Comparison of ENCODE assay signal across 10 cellular contexts in genomic region chr17:79792984-79793923, GRCh38. TPM values are rescaled to one million over a fixed set of nuclear protein-coding genes. Genes with fewer than 3 reads are reported as not detected.
DNase-seq lines count a peak whose midpoint lies in the region; ATAC-seq, FAIRE-seq and TF ChIP-seq lines count a peak whose summit lies in the region.
"Had no signal": no experiment of that assay in that cellular context is flagged by ENCODE, and none has a peak within 500 bp of the region (broad histone marks: within the 10 kb centered on the region; RNA-seq: fewer than 3 reads in every experiment).

No MANE protein-coding gene starts in this region.

- H3K9me3 Mint-ChIP-seq in neural crest cell = no peaks in the 10 kb centered on the region
- H3K9me3 Mint-ChIP-seq: activated naive CD8-positive, alpha-beta T cell treated with anti-CD3 and anti-CD28 coated beads, Interleukin-2, amount 10 ng/mL, durations not matched to agents 7 days and 5 days; memory B cell had no signal

- H3K36me3 Mint-ChIP-seq in neural crest cell (ENCODE audit: low read depth) = peaks cover 3% of the 10 kb centered on the region

- no peak overlapping the region for H3K27ac Mint-ChIP-seq in neural crest cell (ENCODE audit: unreplicated experiment)
- H3K27ac Mint-ChIP-seq: activated naive CD8-positive, alpha-beta T cell treated with anti-CD3 and anti-CD28 coated beads, Interleukin-2, amount 10 ng/mL, durations not matched to agents 7 days and 5 days; memory B cell had no signal

- TF ChIP-seq RAD21 in Ishikawa (IDR thresholded peaks at IDR 0.05; ENCODE audit: low read depth) = no peak

- peak overlapping the region; percentile 69 for H3K4me3 Mint-ChIP-seq in neural crest cell
- H3K4me3 Mint-ChIP-seq: activated naive CD8-positive, alpha-beta T cell treated with anti-CD3 and anti-CD28 coated beads, Interleukin-2, amount 10 ng/mL, durations not matched to agents 7 days and 5 days; memory B cell had no signal

- 54 to 75% (median 63%) methylated on average over 40 to 63 of the region's 63 CpGs for WGBS in adrenal gland, 4 donors

- BruUV-seq in endothelial cell of umbilical vein (replicated peaks; lab: Mats Ljungman, UMichigan) = no TSS peak

- POLR2A ChIA-PET in endothelial cell of umbilical vein (lab: Charles Lee) = no interaction called here

- no peaks in the 10 kb centered on the region for H3K9me3 ChIP-seq in endothelial cell of umbilical vein (replicated peaks; ENCODE audit: control insufficient read depth, insufficient read depth, low read length)
- H3K9me3 ChIP-seq in adrenal gland (replicated peaks in 1 of 3) = no peaks in the 10 kb centered on the region

- TF ChIP-seq POLR2A in endothelial cell of umbilical vein (IDR thresholded peaks at IDR 0.05; ENCODE audit: low read depth, low read length) (no peak), adrenal gland (IDR thresholded peaks at IDR 0.05) (no peak)

- H3K27me3 ChIP-seq in endothelial cell of umbilical vein (ENCODE audit: control insufficient read depth in 2 of 2, insufficient read depth in 2 of 2, low read length in 2 of 2) (peaks cover 37 to 56% of the 10 kb centered on the region in 2 experiments), adrenal gland (peaks cover 58% of the 10 kb centered on the region)

- peak; percentile 29; the same call in 1 of the 2 replicates for TF ChIP-seq EP300 in Ishikawa (IDR thresholded peaks at IDR 0.05; ENCODE audit: borderline replicate concordance)

- H3K9ac ChIP-seq in endothelial cell of umbilical vein (replicated peaks; ENCODE audit: extremely low read depth, insufficient read depth, low read length) = no peak overlapping the region

- H2AFZ ChIP-seq in endothelial cell of umbilical vein (ENCODE audit: low read depth, low read length) = no peak overlapping the region

- ATAC-seq in HG03439 (IDR thresholded peaks at IDR 0.05; ENCODE audit: unreplicated experiment) (no peak), HG02885 (IDR thresholded peaks at IDR 0.05; ENCODE audit: poor library complexity, unreplicated experiment) (no peak)

- H3K4me3 ChIP-seq in endothelial cell of umbilical vein (replicated peaks in 1 of 3; ENCODE audit: insufficient read depth in 1 of 3, low read depth in 1 of 3, low read length in 3 of 3) (peak overlapping the region in 1 of 3 experiments; percentile 28), adrenal gland (peak overlapping the region in 1 of 4 donors; percentile 21)

- intact Hi-C loops in endothelial cell of umbilical vein (cut with micrococcal nuclease) = no loop called here
- intact Hi-C loops in adrenal gland (cut with DNase I) = loop anchor here (5.0 kb wide), 2 partner anchors 124 to 199 kb away; no protein-coding TSS in a partner anchor

- peaks cover 14% of the 10 kb centered on the region for H3K4me1 ChIP-seq in endothelial cell of umbilical vein (ENCODE audit: control insufficient read depth, extremely low read depth, insufficient read depth, low read length)
- peaks cover 6 to 21% of the 10 kb centered on the region in 2 donors for H3K4me1 ChIP-seq in adrenal gland (replicated peaks in 1 of 2)

- no peaks in the 10 kb centered on the region for H4K20me1 ChIP-seq in endothelial cell of umbilical vein (replicated peaks; ENCODE audit: control insufficient read depth, extremely low read depth, insufficient read depth, low read length)

- H3K4me1 Mint-ChIP-seq in neural crest cell = peaks cover 37% of the 10 kb centered on the region

- TF ChIP-seq CTCF in endothelial cell of umbilical vein (IDR thresholded peaks at IDR 0.05; ENCODE audit: extremely low read depth in 1 of 2, insufficient read depth in 1 of 2, low read depth in 1 of 2, low read length in 2 of 2) (no peak), neural crest cell (conservative IDR thresholded peaks at IDR 0.05) (no peak), adrenal gland (IDR thresholded peaks at IDR 0.05) (no peak)

- no peak overlapping the region for H3K27ac ChIP-seq in endothelial cell of umbilical vein (ENCODE audit: insufficient read depth, low read depth, low read length)
- H3K27ac ChIP-seq in adrenal gland = no peak overlapping the region

- no peaks in the 10 kb centered on the region for H3K79me2 ChIP-seq in endothelial cell of umbilical vein (ENCODE audit: control insufficient read depth, insufficient read depth, low read length)

- H3K9me1 ChIP-seq in endothelial cell of umbilical vein (replicated peaks; ENCODE audit: control insufficient read depth, extremely low read depth, insufficient read depth, low read length) = no peaks in the 10 kb centered on the region

- no peaks in the 10 kb centered on the region for H3K36me3 ChIP-seq in endothelial cell of umbilical vein (ENCODE audit: control insufficient read depth in 2 of 2, extremely low read depth in 1 of 2, insufficient read depth in 2 of 2, low read length in 2 of 2)
- no peaks in the 10 kb centered on the region for H3K36me3 ChIP-seq in adrenal gland (replicated peaks in 1 of 2)

- CTCF ChIA-PET in endothelial cell of umbilical vein (lab: Charles Lee) = interaction anchor here (1.0 to 2.2 kb wide), 2 partner anchors 19 to 47 kb away, joined by 3 to 10 read pairs; no protein-coding TSS in a partner anchor

- H3K27me3 Mint-ChIP-seq in neural crest cell (ENCODE audit: low read depth) = peaks cover 82% of the 10 kb centered on the region

- no peak for FAIRE-seq in endothelial cell of umbilical vein (lab: Jason Lieb, UNC)

- dilution Hi-C loops in endothelial cell of umbilical vein (cut with MboI; ENCODE audit: extremely low pct_ligation_motif_present, low sequenced_read_pairs) = no loop called here

- DNase-seq in AG08396 (ENCODE audit: low spot score) (peak; percentile 91), endothelial cell of umbilical vein (ENCODE audit: low read depth, low spot score) (no peak), neural crest cell (ENCODE audit: low read depth, low spot score) (no peak), adrenal gland (no peak)
- no peak for DNase-seq in activated CD4-positive, alpha-beta T cell treated with anti-CD3 and anti-CD28 coated beads for 48 hours
- DNase-seq: activated naive CD8-positive, alpha-beta T cell treated with anti-CD3 and anti-CD28 coated beads, Interleukin-2, amount 10 ng/mL, durations not matched to agents 7 days and 5 days had no signal

- peak overlapping the region; percentile 47 for H3K4me2 ChIP-seq in endothelial cell of umbilical vein (ENCODE audit: insufficient read depth, low read length)

TF ChIP-seq in Ishikawa, 13 proteins besides CTCF, POLR2A, EP300 and RAD21 (continues in another document):
- TF ChIP-seq NFIC (IDR thresholded peaks at IDR 0.05) = 0 out of 2 replicates have a peak, but pooled peaks have one; percentile 22
- no peak for TF ChIP-seq CREB1 (IDR thresholded peaks at IDR 0.05; ENCODE audit: low read depth)
- no peak; the same call in 1 of the 2 replicates for TF ChIP-seq TCF12 (IDR thresholded peaks at IDR 0.05; ENCODE audit: low read depth)
- peak; percentile 69 for TF ChIP-seq TEAD4 (IDR thresholded peaks at IDR 0.05)

TF ChIP-seq in endothelial cell of umbilical vein, 7 proteins besides CTCF, POLR2A, EP300 and RAD21:
- no peak for TF ChIP-seq MAX (IDR thresholded peaks at IDR 0.05; ENCODE audit: insufficient read depth, insufficient read length)
- TF ChIP-seq EZH2 (IDR thresholded peaks at IDR 0.05; ENCODE audit: borderline replicate concordance, low read depth, low read length, severe bottlenecking) = peak; percentile 75

RNA-seq across cellular contexts. Expression of gene CBX8, which starts 3.6 kb away (rescaled TPM):
- total RNA-seq in endothelial cell of umbilical vein (3.1 TPM in 2 replicates), neural crest cell (16.5 and 19.2 TPM in 2 replicates), adrenal gland (10 to 100 TPM in 1 of 8 donors, 1 to 10 TPM in 6, under 1 TPM in 1; 0.85 to 10.6 (median 5.5) TPM)
- polyA plus RNA-seq in endothelial cell of umbilical vein (0.49 and 0.69 TPM in 2 replicates), adrenal gland (1 to 10 TPM; 1.0 to 7.4 (median 4.4) TPM)
- polyA plus RNA-seq in endothelial cell of umbilical vein (2011; cell fraction: cytosol; rRNA removed) = 0.28 and 0.41 TPM in 2 replicates
- polyA plus RNA-seq in endothelial cell of umbilical vein (2011; cell fraction: nucleus; rRNA removed) = 0.40 and 1.1 TPM in 2 replicates
- polyA plus RNA-seq in endothelial cell of umbilical vein (2012) = 1.4 and 1.8 TPM in 2 replicates
- polyA minus RNA-seq in endothelial cell of umbilical vein = 0.25 and 1.1 TPM in 2 replicates
- polyA minus RNA-seq in endothelial cell of umbilical vein (2011; cell fraction: cytosol; rRNA and poly(A)+ RNA removed) = 2.4 TPM
- polyA minus RNA-seq in endothelial cell of umbilical vein (2011; cell fraction: nucleus; rRNA and poly(A)+ RNA removed) = 0.19 and 0.34 TPM in 2 replicates

RNA-seq across cellular contexts. Expression of gene CBX2, which starts 15.3 kb away (rescaled TPM):
- 19.8 and 20.0 TPM in 2 replicates for total RNA-seq in endothelial cell of umbilical vein
- 10.5 and 12.6 TPM in 2 replicates for polyA plus RNA-seq in endothelial cell of umbilical vein
- polyA plus RNA-seq in endothelial cell of umbilical vein (2011; cell fraction: cytosol; rRNA removed) = 8.4 and 9.0 TPM in 2 replicates
- 11.0 and 11.7 TPM in 2 replicates for polyA plus RNA-seq in endothelial cell of umbilical vein (2011; cell fraction: nucleus; rRNA removed)
- 9.3 and 9.8 TPM in 2 replicates for polyA plus RNA-seq in endothelial cell of umbilical vein (2012)
- 11.0 and 12.1 TPM in 2 replicates for polyA minus RNA-seq in endothelial cell of umbilical vein
- 23.6 TPM for polyA minus RNA-seq in endothelial cell of umbilical vein (2011; cell fraction: cytosol; rRNA and poly(A)+ RNA removed)
- polyA minus RNA-seq in endothelial cell of umbilical vein (2011; cell fraction: nucleus; rRNA and poly(A)+ RNA removed) = 3.8 and 6.0 TPM in 2 replicates
- total RNA-seq in neural crest cell = 95.4 and 101 TPM in 2 replicates
- 1 to 10 TPM in 2 of 8 donors, under 1 TPM in 6; 0.06 to 1.8 (median 0.69) TPM for total RNA-seq in adrenal gland
- under 1 TPM; 0.26 to 0.97 (median 0.88) TPM for polyA plus RNA-seq in adrenal gland

RNA-seq across cellular contexts. Expression of gene CBX4, which starts 46.0 kb away (rescaled TPM):
- 12.3 TPM in 2 replicates for total RNA-seq in endothelial cell of umbilical vein
- 7.0 and 9.3 TPM in 2 replicates for polyA plus RNA-seq in endothelial cell of umbilical vein
- polyA plus RNA-seq in endothelial cell of umbilical vein (2011; cell fraction: cytosol; rRNA removed) = 3.9 and 5.3 TPM in 2 replicates
- polyA plus RNA-seq in endothelial cell of umbilical vein (2011; cell fraction: nucleus; rRNA removed) = 4.6 and 5.5 TPM in 2 replicates
- 3.4 and 5.9 TPM in 2 replicates for polyA plus RNA-seq in endothelial cell of umbilical vein (2012)
- polyA minus RNA-seq in endothelial cell of umbilical vein = 2.9 and 3.6 TPM in 2 replicates
- polyA minus RNA-seq in endothelial cell of umbilical vein (2011; cell fraction: cytosol; rRNA and poly(A)+ RNA removed) = 36.5 TPM
- 2.4 and 3.1 TPM in 2 replicates for polyA minus RNA-seq in endothelial cell of umbilical vein (2011; cell fraction: nucleus; rRNA and poly(A)+ RNA removed)
- 19.1 and 21.0 TPM in 2 replicates for total RNA-seq in neural crest cell
- total RNA-seq in adrenal gland = 10 to 100 TPM; 15.1 to 39.3 (median 25.0) TPM
- 10 to 100 TPM in 1 of 3 donors, 1 to 10 TPM in 2; 5.4 to 10.1 (median 7.6) TPM for polyA plus RNA-seq in adrenal gland
